8 cellular contexts compared by ENCODE assay signal in genomic region chr12:6825398-6826124, GRCh38. TPM values are rescaled to one million over a fixed set of nuclear protein-coding genes. Genes with fewer than 3 reads are reported as not detected.
DNase-seq lines count a peak whose midpoint lies in the region; ATAC-seq and TF ChIP-seq lines count a peak whose summit lies in the region.

No MANE protein-coding gene starts in this region.

- no peaks in the 10 kb centered on the region for H3K9me3 ChIP-seq in NT2/D1 (ENCODE audit: insufficient read depth, low read length)

- no peak for ATAC-seq in HG03469 (IDR thresholded peaks at IDR 0.05; ENCODE audit: unreplicated experiment)

- no peaks in the 10 kb centered on the region for H3K27me3 ChIP-seq in NT2/D1 (ENCODE audit: insufficient read depth, insufficient read length)

- H3K4me3 ChIP-seq in NT2/D1 (ENCODE audit: insufficient read length, low read depth): no peak overlapping the region

- H3K36me3 ChIP-seq in NT2/D1 (ENCODE audit: insufficient read depth, insufficient read length, low read length): peaks cover 37% of the 10 kb centered on the region

- H3K9ac ChIP-seq in NT2/D1 (ENCODE audit: insufficient read length, low read depth): peak overlapping the region; percentile 57

- DNase-seq in DMS153 (lab: John Stamatoyannopoulos, UW): peak; percentile 63
- DNase-seq in HUDEP-2 (lab: John Stamatoyannopoulos, UW; ENCODE audit: unreplicated experiment in 76 of 76): peak in 62 of 76 experiments; percentile 3 to 81 (median 48)
- peak; percentile 97 for DNase-seq in NT2/D1 (ENCODE audit: low read depth, low spot score)
- peak; percentile 73 for DNase-seq in activated T-cell treated with anti-CD3 and anti-CD28 coated beads for 24 hours (ENCODE audit: low read depth)
- DNase-seq in erythroblast (lab: John Stamatoyannopoulos, UW): peak; percentile 71 to 86
- peak; percentile 88 for DNase-seq in mucosa of gallbladder (ENCODE audit: low spot score)
- peak; percentile 51 to 72 for DNase-seq in stimulated activated CD8-positive, alpha-beta memory T cell treated with anti-CD3 and anti-CD28 coated beads, Interleukin-4, amount 100 ng/mL, for 4 hours (ENCODE audit: low read depth in 2 of 2, low spot score in 1 of 2)

- TF ChIP-seq POLR2A in erythroblast (IDR thresholded peaks at IDR 0.05; ENCODE audit: low read length): no peak

- H3K4me1 ChIP-seq in NT2/D1 (ENCODE audit: insufficient read depth, insufficient read length): peaks cover 64% of the 10 kb centered on the region

RNA-seq across cellular contexts. Expression of gene P3H3, which starts 2.6 kb away (rescaled TPM):
- 28.1 TPM for total RNA-seq in mucosa of gallbladder

RNA-seq across cellular contexts. Expression of gene GPR162, which starts 3.9 kb away (rescaled TPM):
- total RNA-seq in mucosa of gallbladder: 12.3 TPM

RNA-seq across cellular contexts. Expression of gene GNB3, which starts 15.2 kb away (rescaled TPM):
- 3.3 TPM for total RNA-seq in mucosa of gallbladder

RNA-seq across cellular contexts. Expression of gene CDCA3, which starts 25.5 kb away (rescaled TPM):
- 2.2 TPM for total RNA-seq in mucosa of gallbladder

RNA-seq across cellular contexts. Expression of gene USP5, which starts 26.4 kb away (rescaled TPM):
- total RNA-seq in mucosa of gallbladder: 98.4 TPM
